ENCODE assay signal across 1 cellular context in the genomic region with DNA sequence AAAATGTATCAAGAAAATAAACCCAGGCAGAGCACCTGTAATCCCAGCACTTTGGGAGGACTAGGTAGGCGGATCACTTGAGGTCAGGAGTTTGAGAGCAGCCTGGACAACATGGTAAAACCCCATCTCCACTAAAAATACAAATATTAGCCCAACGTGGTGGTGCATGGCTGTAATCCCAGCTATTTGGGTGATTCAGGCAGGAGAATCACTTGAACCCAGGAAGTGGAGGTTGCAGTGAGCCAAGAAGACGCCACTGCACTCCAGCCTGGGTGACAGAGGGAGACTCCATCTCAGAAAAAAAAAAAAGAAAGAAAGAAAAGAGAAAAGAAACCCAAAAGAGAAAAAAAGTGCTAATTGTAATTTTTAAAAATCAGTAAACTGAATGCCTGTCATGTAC.
TF ChIP-seq lines count a peak whose summit lies in the region.

No MANE protein-coding gene starts in this region.

TF ChIP-seq in A549, 52 proteins besides CTCF, POLR2A, EP300 and RAD21 (continued from another document):
- TF ChIP-seq REST (IDR thresholded peaks at IDR 0.05) (no peak), HOXA7 (CRISPR knock-in tag; IDR thresholded peaks at IDR 0.05) (no peak)
